19 cellular contexts compared by ENCODE assay signal in the genomic region with DNA sequence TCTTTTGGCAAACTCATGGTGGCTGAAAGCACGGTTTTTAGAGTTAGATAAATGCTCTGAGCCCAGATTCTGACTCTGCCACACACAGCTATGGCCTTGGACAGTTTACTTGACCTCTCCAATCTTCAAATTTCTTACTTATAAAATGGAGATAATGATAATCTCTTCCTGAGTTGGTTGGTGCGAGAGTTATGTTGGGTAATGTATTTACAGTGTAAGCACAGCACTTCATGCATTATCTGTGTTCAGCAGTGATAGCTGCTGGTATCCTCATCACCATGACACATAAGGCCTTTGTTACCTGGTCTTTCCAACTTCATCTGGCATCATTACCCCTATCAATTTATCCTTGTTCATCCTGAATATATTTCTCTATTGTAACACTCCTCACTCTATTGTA.
A peak's percentile ranks its signal among the peaks of the same experiment; 100 is the strongest.
DNase-seq lines count a peak whose midpoint lies in the region; ATAC-seq and TF ChIP-seq lines count a peak whose summit lies in the region.
"Had no signal": no experiment of that assay in that cellular context is flagged by ENCODE, and none has a peak within 500 bp of the region (broad histone marks: within the 10 kb centered on the region; RNA-seq: fewer than 3 reads in every experiment).

No MANE protein-coding gene starts in this region.

- no peak overlapping the region for H3K9ac ChIP-seq in IMR-90 (ENCODE audit: low read depth, low read length)
- H3K9ac ChIP-seq: BLaER1 treated with 17β-estradiol and CSF1 and Interleukin-3, amounts not matched to agents 10 nM and 100 nM had no signal

- TF ChIP-seq RAD21 in IMR-90 (IDR thresholded peaks at IDR 0.05; ENCODE audit: low read length), result no peak

- H2AFZ ChIP-seq in IMR-90 (replicated peaks; ENCODE audit: low read length, poor library complexity), result no peak overlapping the region
- H2AFZ ChIP-seq: GM23338 had no signal

- no peak overlapping the region for H2BK20ac ChIP-seq in IMR-90 (ENCODE audit: low read depth, low read length)

- WGBS in IMR-90 (ENCODE audit: extremely low coverage in 2 of 2, insufficient read length in 1 of 2), 2 experiments, result no CpG with 5 or more reads among the region's 2 CpGs
- 71% methylated on average over 2 of the region's 2 CpGs for WGBS in right lobe of liver (ENCODE audit: insufficient coverage, low coverage, low lambda C conversion rate, missing lambda C conversion rate)

- ATAC-seq in IMR-90 (ENCODE audit: low read depth), result no peak
- peak in 3 of 4 donors; percentile 18 to 65 (median 45) for ATAC-seq in right lobe of liver
- no peak for ATAC-seq in GM21576 (IDR thresholded peaks at IDR 0.05; ENCODE audit: unreplicated experiment)
- ATAC-seq: GM12878, GM23338, HCT116 had no signal

- H2BK5ac ChIP-seq in IMR-90 (ENCODE audit: low read depth, low read length, poor library complexity, severe bottlenecking), result peak overlapping the region; percentile 18

- H3K36me3 ChIP-seq in IMR-90 (ENCODE audit: control insufficient read depth, insufficient read depth, low read length) (no peaks in the 10 kb centered on the region), right lobe of liver (no peaks in the 10 kb centered on the region)
- H3K36me3 ChIP-seq: BLaER1 treated with 17β-estradiol and CSF1 and Interleukin-3, amounts not matched to agents 10 nM and 100 nM had no signal

- H2BK120ac ChIP-seq in IMR-90 (ENCODE audit: low read depth, low read length), result peak overlapping the region; percentile 40; the same call in 1 of the 2 replicates

- no peak overlapping the region for H3K27ac ChIP-seq in IMR-90 (ENCODE audit: insufficient read depth, low read length)
- no peak overlapping the region for H3K27ac ChIP-seq in right lobe of liver
- H3K27ac ChIP-seq: BLaER1 treated with 17β-estradiol and CSF1 and Interleukin-3, amounts not matched to agents 10 nM and 100 nM had no signal

- POLR2A ChIA-PET in IMR-90 (lab: Charles Lee; ENCODE audit: unreplicated experiment), result no interaction called here

- peak overlapping the region; percentile 29; the same call in 1 of the 2 replicates for H3K18ac ChIP-seq in IMR-90 (ENCODE audit: low read depth, low read length)

- H3K4me1 ChIP-seq in IMR-90 (ENCODE audit: control insufficient read depth, insufficient read depth, low read length) (peaks cover 5% of the 10 kb centered on the region), right lobe of liver (peaks cover 0 to 9% (median 0%) of the 10 kb centered on the region in 4 donors)

- no peak for DNase-seq in IMR-90
- peak; percentile 51 for DNase-seq in fibroblast of villous mesenchyme (ENCODE audit: low read depth)
- no peak for DNase-seq in right lobe of liver
- no peak for DNase-seq in NCI-H2196 (lab: John Stamatoyannopoulos, UW; ENCODE audit: unreplicated experiment)
- DNase-seq in retina, result no peak
- DNase-seq: CD4-positive, CD25-positive, alpha-beta regulatory T cell; CD8-positive, alpha-beta memory T cell; COR-L47; DMS 273 treated with DMSO at 0.1 percent for 48 hours; DMS53; DND-41; EL; H7; HFFc6 had no signal

- H4K8ac ChIP-seq in IMR-90 (ENCODE audit: low read depth in 2 of 2, low read length in 2 of 2), result 0 out of 4 replicates have a peak overlapping the region, but pooled peaks of 1 of the 2 experiments have one; percentile 10

- H3K9me1 ChIP-seq in IMR-90 (ENCODE audit: insufficient read depth, low read length), result no peaks in the 10 kb centered on the region

- no peaks in the 10 kb centered on the region for H3K79me1 ChIP-seq in IMR-90 (ENCODE audit: low read depth in 1 of 2, low read length in 2 of 2)

- H2AK5ac ChIP-seq in IMR-90 (ENCODE audit: low read depth, low read length), result peak overlapping the region; percentile 75; the same call in 1 of the 2 replicates

- peak overlapping the region; percentile 78; the same call in 1 of the 3 replicates for H2BK15ac ChIP-seq in IMR-90 (ENCODE audit: low read depth, low read length)

- H3K4me2 ChIP-seq in IMR-90 (ENCODE audit: low read depth, low read length), result no peak overlapping the region
- H3K4me2 ChIP-seq: BLaER1 treated with 17β-estradiol and CSF1 and Interleukin-3, amounts not matched to agents 10 nM and 100 nM; GM23338 had no signal

- TF ChIP-seq CTCF in IMR-90 (conservative IDR thresholded peaks at IDR 0.05; ENCODE audit: low read depth, low read length) (no peak), fibroblast of villous mesenchyme (IDR thresholded peaks at IDR 0.05; ENCODE audit: insufficient read depth, low read depth, low read length) (no peak), right lobe of liver (IDR thresholded peaks at IDR 0.05) (no peak)

- CTCF ChIA-PET in IMR-90 (lab: Yijun Ruan, JAX), result interaction anchor here (0.5 kb wide), 1 partner anchor 96 kb away, joined by 5 read pairs; no protein-coding TSS in a partner anchor

- no peaks in the 10 kb centered on the region for H4K20me1 ChIP-seq in IMR-90 (ENCODE audit: insufficient read depth, low read length)
- H4K20me1 ChIP-seq: BLaER1 treated with 17β-estradiol and CSF1 and Interleukin-3, amounts not matched to agents 10 nM and 100 nM had no signal

- H3K14ac ChIP-seq in IMR-90 (replicated peaks; ENCODE audit: low read depth, low read length), result 0 out of 2 replicates have a peak overlapping the region, but pooled peaks have one; percentile 48

- dilution Hi-C loops in IMR-90 (cut with HindIII; ENCODE audit: low sequenced_read_pairs, unreplicated experiment), result no loop called here

- TF ChIP-seq POLR2A in IMR-90 (IDR thresholded peaks at IDR 0.05; ENCODE audit: low read depth, low read length), result no peak
- no peak for TF ChIP-seq POLR2A in right lobe of liver (IDR thresholded peaks at IDR 0.05)

- in situ Hi-C loops in IMR-90 (cut with MboI; ENCODE audit: low sequenced_read_pairs), result no loop called here

- H2AK9ac ChIP-seq in IMR-90 (replicated peaks; ENCODE audit: low read depth, low read length, poor library complexity), result no peak overlapping the region

- H3K23ac ChIP-seq in IMR-90 (ENCODE audit: low read depth, low read length), result no peak overlapping the region

- H3K9me3 ChIP-seq in IMR-90 (ENCODE audit: control insufficient read depth, insufficient read depth, low read length), result no peaks in the 10 kb centered on the region
- H3K9me3 ChIP-seq in right lobe of liver, result no peaks in the 10 kb centered on the region
- H3K9me3 ChIP-seq: BLaER1 treated with 17β-estradiol and CSF1 and Interleukin-3, amounts not matched to agents 10 nM and 100 nM had no signal

- BruUV-seq in IMR-90 (replicated peaks; lab: Mats Ljungman, UMichigan), result no TSS peak

- intact Hi-C loops in IMR-90 (cut with micrococcal nuclease) (loop anchor here (5.0 to 10.0 kb wide), 2 partner anchors 73 to 286 kb away; no protein-coding TSS in a partner anchor), right lobe of liver (cut with DNase I) (no loop called here)

- H4K91ac ChIP-seq in IMR-90 (ENCODE audit: insufficient read depth, low read depth, low read length), result no peak overlapping the region; the same call in 1 of the 2 replicates

- no peaks in the 10 kb centered on the region for H3K27me3 ChIP-seq in IMR-90 (ENCODE audit: control insufficient read depth, insufficient read depth, low read length)
- H3K27me3 ChIP-seq in right lobe of liver, result no peaks in the 10 kb centered on the region
- H3K27me3 ChIP-seq: BLaER1 treated with 17β-estradiol and CSF1 and Interleukin-3, amounts not matched to agents 10 nM and 100 nM had no signal

- no peak overlapping the region for H4K5ac ChIP-seq in IMR-90 (ENCODE audit: low read depth, low read length)

- peak overlapping the region; percentile 47; the same call in 1 of the 2 replicates for H3K4ac ChIP-seq in IMR-90 (ENCODE audit: low read depth, low read length)

- H3K4me3 ChIP-seq in IMR-90 (ENCODE audit: insufficient read depth, low read depth, low read length) (no peak overlapping the region), fibroblast of villous mesenchyme (ENCODE audit: low read depth, low read length) (no peak overlapping the region), right lobe of liver (no peak overlapping the region)
- H3K4me3 ChIP-seq: BLaER1 treated with 17β-estradiol and CSF1 and Interleukin-3, amounts not matched to agents 10 nM and 100 nM; GM12878; GM23338 had no signal

- H3K56ac ChIP-seq in IMR-90 (ENCODE audit: extremely low read depth, insufficient read depth, low read length), result no peak overlapping the region

TF ChIP-seq in IMR-90, 13 proteins besides CTCF, POLR2A, EP300 and RAD21:
- TF ChIP-seq BHLHE40 (IDR thresholded peaks at IDR 0.05; ENCODE audit: low read depth, low read length) (no peak), FOS (IDR thresholded peaks at IDR 0.05; ENCODE audit: low read depth, low read length) (no peak), MAFK (IDR thresholded peaks at IDR 0.05; ENCODE audit: low read depth, low read length) (no peak), MXI1 (IDR thresholded peaks at IDR 0.05; ENCODE audit: borderline replicate concordance, low read depth, low read length) (no peak), MAZ (IDR thresholded peaks at IDR 0.05; ENCODE audit: borderline replicate concordance, low read depth, low read length) (no peak), RCOR1 (IDR thresholded peaks at IDR 0.05; ENCODE audit: insufficient replicate concordance, low read length) (no peak)
TF ChIP-seq in IMR-90: peak in this region for 0.

Comparison
In these comparisons a context has a peak if more than half of its experiments do, and no peak if none do; other contexts are left out.
1. ATAC-seq: peak in right lobe of liver (3 of 4); none in IMR-90 (single experiment) and GM21576 (single experiment).